Comparison of ENCODE assay signal across 9 cellular contexts in the genomic region with DNA sequence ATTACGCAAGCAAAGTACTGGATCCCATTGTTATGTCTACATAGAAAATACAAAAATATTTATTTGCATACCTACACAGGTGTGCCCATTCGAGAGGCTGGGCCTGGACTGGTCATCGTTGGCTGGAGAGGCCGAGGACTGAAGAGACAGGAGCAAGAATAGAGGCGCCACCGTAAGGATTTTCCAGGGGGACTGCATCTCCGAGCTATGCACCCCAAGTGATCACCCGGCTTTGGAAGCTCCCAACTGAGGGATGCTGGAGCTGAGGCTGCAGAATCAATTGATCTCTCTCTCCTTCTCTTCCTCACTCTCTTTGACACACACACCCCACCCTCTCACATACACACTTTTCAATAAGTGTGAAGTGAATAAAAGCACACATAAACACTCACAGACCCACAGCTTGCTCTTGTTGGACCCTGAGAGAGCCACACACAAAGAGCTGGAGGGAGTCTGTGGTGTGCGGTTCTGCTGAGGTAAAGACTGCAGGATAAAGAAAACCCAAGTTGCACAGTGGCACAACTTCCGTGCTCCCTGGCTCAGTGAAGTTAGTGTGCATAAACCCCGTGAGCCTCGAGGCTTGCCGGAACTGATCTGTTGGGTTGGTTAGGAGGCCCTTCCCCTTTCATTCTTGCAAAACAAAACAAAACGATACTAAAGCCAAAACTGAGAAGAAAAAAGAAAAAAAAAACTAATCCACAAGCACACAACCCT. TPM values are rescaled to one million over a fixed set of nuclear protein-coding genes. Genes with fewer than 3 reads are reported as not detected.
A peak's percentile ranks its signal among the peaks of the same experiment; 100 is the strongest.
DNase-seq lines count a peak whose midpoint lies in the region; ATAC-seq and TF ChIP-seq lines count a peak whose summit lies in the region.
"Had no signal": no experiment of that assay in that cellular context is flagged by ENCODE, and none has a peak within 500 bp of the region (broad histone marks: within the 10 kb centered on the region; RNA-seq: fewer than 3 reads in every experiment).

A gene with protein sequence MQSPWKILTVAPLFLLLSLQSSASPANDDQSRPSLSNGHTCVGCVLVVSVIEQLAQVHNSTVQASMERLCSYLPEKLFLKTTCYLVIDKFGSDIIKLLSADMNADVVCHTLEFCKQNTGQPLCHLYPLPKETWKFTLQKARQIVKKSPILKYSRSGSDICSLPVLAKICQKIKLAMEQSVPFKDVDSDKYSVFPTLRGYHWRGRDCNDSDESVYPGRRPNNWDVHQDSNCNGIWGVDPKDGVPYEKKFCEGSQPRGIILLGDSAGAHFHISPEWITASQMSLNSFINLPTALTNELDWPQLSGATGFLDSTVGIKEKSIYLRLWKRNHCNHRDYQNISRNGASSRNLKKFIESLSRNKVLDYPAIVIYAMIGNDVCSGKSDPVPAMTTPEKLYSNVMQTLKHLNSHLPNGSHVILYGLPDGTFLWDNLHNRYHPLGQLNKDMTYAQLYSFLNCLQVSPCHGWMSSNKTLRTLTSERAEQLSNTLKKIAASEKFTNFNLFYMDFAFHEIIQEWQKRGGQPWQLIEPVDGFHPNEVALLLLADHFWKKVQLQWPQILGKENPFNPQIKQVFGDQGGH (minus strand): TSS at position 544 of the 714 bp plus-strand sequence. CDS start 346 bp downstream, at position 198.

- no peak within 1 kb of the TSS for H2AFZ ChIP-seq in SK-N-SH (ENCODE audit: low read depth)

- no peaks in the 10 kb centered on the region for H3K79me2 ChIP-seq in SK-N-SH (ENCODE audit: insufficient read depth)

- no peaks in the 10 kb centered on the region for H3K9me3 ChIP-seq in CD4-positive, alpha-beta T cell (ENCODE audit: control insufficient read depth, low read length)
- no peaks in the 10 kb centered on the region for H3K9me3 ChIP-seq in SK-N-SH

- no peaks in the 10 kb centered on the region for H3K9me3 Mint-ChIP-seq in CD4-positive, alpha-beta T cell
- H3K9me3 Mint-ChIP-seq in activated T-cell treated with anti-CD3 and anti-CD28 coated beads, Interleukin-2, amount 50 U/mL, for 24 hours = peaks cover 3% of the 10 kb centered on the region

- 62 to 68% methylated on average over 14 of the region's 14 CpGs for WGBS in lower leg skin, 2 donors
- 45% methylated on average over 14 of the region's 14 CpGs for WGBS in SK-N-SH (ENCODE audit: low lambda C conversion rate)

- DNase-seq in CD4-positive, alpha-beta T cell = peak; percentile 56 to 85 (median 71)
- DNase-seq in NB4 (ENCODE audit: low read depth) (peak; percentile 99), lower leg skin (ENCODE audit: low spot score in 2 of 2) (peak; percentile 66 to 89), SK-N-SH (no peak), NCI-H1105 treated with DMSO at 0.1 percent for 48 hours (lab: John Stamatoyannopoulos, UW) (no peak)
- DNase-seq in activated T-cell treated with anti-CD3 and anti-CD28 coated beads, Interleukin-2, amount 50 U/mL, for 24 hours = peak; percentile 70
- DNase-seq in stimulated activated CD8-positive, alpha-beta memory T cell treated with anti-CD3 and anti-CD28 coated beads, Interleukin-4, amount 100 ng/mL, for 48 hours = peak; percentile 82

- no peak for TF ChIP-seq RAD21 in SK-N-SH (IDR thresholded peaks at IDR 0.05; ENCODE audit: low read length)

- peak; percentile 75 for TF ChIP-seq POLR2A in NB4 (IDR thresholded peaks at IDR 0.05; ENCODE audit: extremely low read depth, insufficient read length)
- TF ChIP-seq POLR2A in lower leg skin (IDR thresholded peaks at IDR 0.05) = no peak

- H3K27ac Mint-ChIP-seq in CD4-positive, alpha-beta T cell = peak within 1 kb of the TSS; percentile 94
- peak within 1 kb of the TSS; percentile 92 for H3K27ac Mint-ChIP-seq in activated T-cell treated with anti-CD3 and anti-CD28 coated beads, Interleukin-2, amount 50 U/mL, for 24 hours

- CTCF ChIA-PET in CD4-positive, alpha-beta T cell (lab: Charles Lee) = no interaction called here
- CTCF ChIA-PET in SK-N-SH (lab: Yijun Ruan, JAX) = no interaction called here

- no peak within 1 kb of the TSS for H3K4me2 ChIP-seq in SK-N-SH

- no peaks in the 10 kb centered on the region; a peak in 1 of 4 replicates for H3K4me1 ChIP-seq in SK-N-SH (ENCODE audit: control insufficient read depth in 1 of 2, insufficient read depth in 2 of 2, low read depth in 1 of 2, low read length in 1 of 2)

- H3K4me3 ChIP-seq in NB4 (ENCODE audit: low read depth, low read length) (peak within 1 kb of the TSS; percentile 80), lower leg skin (ENCODE audit: low read depth, poor library complexity, severe bottlenecking) (no peak within 1 kb of the TSS), SK-N-SH (ENCODE audit: low read depth in 2 of 2, low read length in 1 of 2) (no peak within 1 kb of the TSS)

- peak within 1 kb of the TSS; percentile 78 for H3K4me3 Mint-ChIP-seq in CD4-positive, alpha-beta T cell
- H3K4me3 Mint-ChIP-seq in activated T-cell treated with anti-CD3 and anti-CD28 coated beads, Interleukin-2, amount 50 U/mL, for 24 hours = peak within 1 kb of the TSS; percentile 82

- no peaks in the 10 kb centered on the region for H3K27me3 Mint-ChIP-seq in CD4-positive, alpha-beta T cell
- no peaks in the 10 kb centered on the region for H3K27me3 Mint-ChIP-seq in activated T-cell treated with anti-CD3 and anti-CD28 coated beads, Interleukin-2, amount 50 U/mL, for 24 hours

- H3K27me3 ChIP-seq in CD4-positive, alpha-beta T cell (ENCODE audit: control insufficient read depth, insufficient read depth, low read length) = no peaks in the 10 kb centered on the region
- H3K27me3 ChIP-seq in SK-N-SH (ENCODE audit: insufficient read depth) = no peaks in the 10 kb centered on the region

- peaks cover 6% of the 10 kb centered on the region for H3K36me3 Mint-ChIP-seq in CD4-positive, alpha-beta T cell (ENCODE audit: low read depth)
- H3K36me3 Mint-ChIP-seq in activated T-cell treated with anti-CD3 and anti-CD28 coated beads, Interleukin-2, amount 50 U/mL, for 24 hours (ENCODE audit: low read depth) = peaks cover 26% of the 10 kb centered on the region

- H3K9me2 ChIP-seq in SK-N-SH = no peaks in the 10 kb centered on the region

- H3F3A ChIP-seq in SK-N-SH (replicated peaks; ENCODE audit: insufficient read depth) = no peaks in the 10 kb centered on the region

- no peaks in the 10 kb centered on the region for H4K20me1 ChIP-seq in SK-N-SH (ENCODE audit: insufficient read depth)

- peak within 1 kb of the TSS; percentile 44 for H3K27ac ChIP-seq in CD4-positive, alpha-beta T cell (ENCODE audit: low read depth, low read length)
- no peak within 1 kb of the TSS for H3K27ac ChIP-seq in SK-N-SH (ENCODE audit: low read depth in 2 of 2, low read length in 1 of 2)
- H3K27ac ChIP-seq: C4-2B had no signal

- intact Hi-C loops in CD4-positive, alpha-beta T cell (cut with DNase I, micrococcal nuclease) = loop anchor here (1.0 to 10.0 kb wide), 8 partner anchors 37 to 153 kb away; no protein-coding TSS in a partner anchor
- intact Hi-C loops in lower leg skin (cut with DNase I; ENCODE audit: low total_unique reads) = no loop called here

- peaks cover 95% of the 10 kb centered on the region for H3K4me1 Mint-ChIP-seq in CD4-positive, alpha-beta T cell (ENCODE audit: low read depth)
- peaks cover 90% of the 10 kb centered on the region for H3K4me1 Mint-ChIP-seq in activated T-cell treated with anti-CD3 and anti-CD28 coated beads, Interleukin-2, amount 50 U/mL, for 24 hours (ENCODE audit: low read depth)

- POLR2A ChIA-PET in CD4-positive, alpha-beta T cell (lab: Charles Lee) = interaction anchor here (0.7 to 8.4 kb wide), 12 partner anchors 11 to 1096 kb away, joined by 3 to 59 read pairs (median 4); no protein-coding TSS in a partner anchor
- POLR2A ChIA-PET in SK-N-SH (lab: Yijun Ruan, JAX) = no interaction called here

- no peak for TF ChIP-seq EP300 in SK-N-SH (IDR thresholded peaks at IDR 0.05; ENCODE audit: borderline replicate concordance in 1 of 2, low read depth in 1 of 2, low read length in 1 of 2)

- peak; percentile 96 for ATAC-seq in CD4-positive, alpha-beta T cell (ENCODE audit: poor library complexity)
- peak; percentile 88 for ATAC-seq in GM21619 (IDR thresholded peaks at IDR 0.05; ENCODE audit: unreplicated experiment)

- H3K36me3 ChIP-seq in SK-N-SH (replicated peaks in 1 of 2; ENCODE audit: control insufficient read depth in 1 of 2, insufficient read depth in 2 of 2, low read length in 1 of 2) = no peaks in the 10 kb centered on the region

- no peak within 1 kb of the TSS for H3K9ac ChIP-seq in SK-N-SH

- no peak for TF ChIP-seq CTCF in CD4-positive, alpha-beta T cell (IDR thresholded peaks at IDR 0.05)
- no peak for TF ChIP-seq CTCF in NB4 (IDR thresholded peaks at IDR 0.05; ENCODE audit: low read depth, low read length)
- no peak for TF ChIP-seq CTCF in lower leg skin (IDR thresholded peaks at IDR 0.05)
- no peak for TF ChIP-seq CTCF in SK-N-SH (IDR thresholded peaks at IDR 0.05)

TF ChIP-seq in SK-N-SH, 30 proteins besides CTCF, POLR2A, EP300 and RAD21:
- TF ChIP-seq FOSL2 (IDR thresholded peaks at IDR 0.05; ENCODE audit: borderline replicate concordance, low read depth) (no peak), TAF1 (IDR thresholded peaks at IDR 0.05; ENCODE audit: borderline replicate concordance, low read depth, low read length) (no peak), JUND (IDR thresholded peaks at IDR 0.05) (no peak), TCF12 (IDR thresholded peaks at IDR 0.05) (no peak), MEF2A (IDR thresholded peaks at IDR 0.05; ENCODE audit: borderline replicate concordance, low read depth) (no peak)

RNA-seq across cellular contexts. Expression of the gene that starts here (rescaled TPM):
- 10 to 100 TPM; 27.5 to 30.3 TPM for total RNA-seq in CD4-positive, alpha-beta T cell
- total RNA-seq in lower leg skin = 1 to 10 TPM in 3 of 4 donors, under 1 TPM in 1; 0.69 to 3.2 (median 2.2) TPM
- polyA plus RNA-seq in SK-N-SH (2012; rRNA removed) = not detected in 2 replicates
- 0.01 and 0.03 TPM in 2 replicates for polyA plus RNA-seq in SK-N-SH (2012; cell fraction: cytosol; rRNA removed)
- polyA plus RNA-seq in SK-N-SH (2012; cell fraction: nucleus; rRNA removed) = not detected in 2 replicates

Comparison
In these comparisons a context has a peak if more than half of its experiments do, and no peak if none do; other contexts are left out.
1. RNA of the gene that starts here (total RNA-seq): 27.5 to 30.3 TPM in CD4-positive, alpha-beta T cell; 0.69 to 3.2 TPM in lower leg skin; every median in the first group is over 4 times any median in the second.
2. DNase-seq: peak in CD4-positive, alpha-beta T cell (10 of 10), NB4 (single experiment), activated T-cell treated with anti-CD3 and anti-CD28 coated beads, Interleukin-2, amount 50 U/mL, for 24 hours (single experiment), lower leg skin (2 of 2) and stimulated activated CD8-positive, alpha-beta memory T cell treated with anti-CD3 and anti-CD28 coated beads, Interleukin-4, amount 100 ng/mL, for 48 hours (single experiment); none in SK-N-SH (single experiment) and NCI-H1105 treated with DMSO at 0.1 percent for 48 hours (single experiment).